In genomic region chr2:84559838-84560237, GRCh38 we compare ENCODE assay signal across 19 cellular contexts. TPM values are rescaled to one million over a fixed set of nuclear protein-coding genes. Genes with fewer than 3 reads are reported as not detected.
A peak's percentile ranks its signal among the peaks of the same experiment; 100 is the strongest.
DNase-seq lines count a peak whose midpoint lies in the region; ATAC-seq, FAIRE-seq and TF ChIP-seq lines count a peak whose summit lies in the region.
"Had no signal": no experiment of that assay in that cellular context is flagged by ENCODE, and none has a peak within 500 bp of the region (broad histone marks: within the 10 kb centered on the region; RNA-seq: fewer than 3 reads in every experiment).

No MANE protein-coding gene starts in this region.

- POLR2A ChIA-PET in K562 (lab: Yijun Ruan, JAX): no interaction called here

- no peak for TF ChIP-seq EP300 in K562 (IDR thresholded peaks at IDR 0.05; ENCODE audit: low read length)

- H3K4me1 ChIP-seq in K562 (replicated peaks in 1 of 2; ENCODE audit: control insufficient read depth in 2 of 2, insufficient read depth in 2 of 2, low read length in 2 of 2): no peaks in the 10 kb centered on the region
- H3K4me1 ChIP-seq: BLaER1, Caco-2, HAP-1 had no signal

- no peaks in the 10 kb centered on the region for H3K36me3 ChIP-seq in K562 (ENCODE audit: control insufficient read depth, insufficient read depth, low read length)
- H3K36me3 ChIP-seq: BLaER1, HAP-1 had no signal

- TF ChIP-seq POLR2A in K562 (conservative IDR thresholded peaks at IDR 0.05): no peak

- no peak for ATAC-seq in K562
- ATAC-seq: CD8-positive, alpha-beta T cell had no signal

- in situ Hi-C loops in Caki2 (cut with HindIII; ENCODE audit: low pct_unique_long_range_greater_than_20kb, low sequenced_read_pairs) (no loop called here), K562 (cut with MboI) (no loop called here)

- H3K79me2 ChIP-seq in K562 (ENCODE audit: control insufficient read depth, insufficient read depth, low read length): no peaks in the 10 kb centered on the region

- FAIRE-seq in TTC549 (lab: Jason Lieb, UNC): peak; percentile 62
- FAIRE-seq in K562 (lab: Jason Lieb, UNC): no peak
- FAIRE-seq: D721Med, G401.6, GM12892, H54 had no signal

- H3K27ac ChIP-seq in K562 (ENCODE audit: extremely low read depth, low read depth, low read length): no peak overlapping the region
- H3K27ac ChIP-seq: BLaER1, C4-2B had no signal

- no peak overlapping the region for H3K4me2 ChIP-seq in K562 (ENCODE audit: insufficient read depth, low read length)
- H3K4me2 ChIP-seq: BLaER1 had no signal

- H3K9me3 ChIP-seq in K562 (replicated peaks; ENCODE audit: control insufficient read depth, insufficient read depth, low read depth, low read length): no peaks in the 10 kb centered on the region
- H3K9me3 ChIP-seq: HAP-1 had no signal

- H3K9me1 ChIP-seq in K562 (ENCODE audit: control insufficient read depth, insufficient read depth, low read length): no peaks in the 10 kb centered on the region

- H3K27me3 ChIP-seq in K562 (ENCODE audit: control insufficient read depth in 2 of 2, insufficient read depth in 2 of 2, low read length in 2 of 2): no peaks in the 10 kb centered on the region
- H3K27me3 ChIP-seq: BLaER1 had no signal

- TF ChIP-seq CTCF in K562 (IDR thresholded peaks at IDR 0.05 in 2 of 3, conservative IDR thresholded peaks at IDR 0.05 in 1 of 3; ENCODE audit: insufficient read depth in 2 of 3, low read depth in 1 of 3, low read length in 3 of 3): no peak

- TF ChIP-seq RAD21 in K562 (CRISPR knock-in tag; conservative IDR thresholded peaks at IDR 0.05 in 1 of 2, IDR thresholded peaks at IDR 0.05 in 1 of 2): no peak

- BruUV-seq in K562 (replicated peaks; lab: Mats Ljungman, UMichigan): no TSS peak

- H3K9ac ChIP-seq in K562 (ENCODE audit: insufficient read depth in 1 of 2, low read depth in 2 of 2, low read length in 2 of 2): no peak overlapping the region
- H3K9ac ChIP-seq: BLaER1 had no signal

- DNase-seq in Caki2 (ENCODE audit: low read depth) (peak; percentile 3), K562 (ENCODE audit: extremely low read depth in 1 of 4, low spot score in 3 of 4) (no peak), iPS-NIHi11 (ENCODE audit: low spot score) (no peak), Kasumi-1 (lab: John Stamatoyannopoulos, UW) (no peak)
- no peak for DNase-seq in stimulated activated naive CD4-positive, alpha-beta T cell treated with Interleukin-2 at 50 U/mL for 16 hours (lab: John Stamatoyannopoulos, UW)
- DNase-seq: Caco-2; CD4-positive, CD25-positive, alpha-beta regulatory T cell; CD8-positive, alpha-beta T cell; DMS 273 treated with DMSO at 0.1 percent for 48 hours; DND-41; GOT3 had no signal

- no peaks in the 10 kb centered on the region for H4K20me1 ChIP-seq in K562 (replicated peaks; ENCODE audit: control insufficient read depth, insufficient read depth, low read length)
- H4K20me1 ChIP-seq: BLaER1 had no signal

- CTCF ChIA-PET in K562 (lab: Yijun Ruan, JAX; ENCODE audit: low intra/inter-chr PET ratio): no interaction called here

- H3K4me3 ChIP-seq in K562: no peak overlapping the region
- H3K4me3 ChIP-seq: BLaER1, HAP-1 had no signal

- no peak overlapping the region for H2AFZ ChIP-seq in K562 (ENCODE audit: low read depth, low read length)

- intact Hi-C loops in K562 (cut with micrococcal nuclease): no loop called here

TF ChIP-seq in K562, 482 proteins besides CTCF, POLR2A, EP300 and RAD21:
- TF ChIP-seq E4F1 (CRISPR knock-in tag; IDR thresholded peaks at IDR 0.05; ENCODE audit: borderline replicate concordance): no peak
- peak; percentile 59; the same call in 1 of the 2 replicates for TF ChIP-seq TRIM28 (IDR thresholded peaks at IDR 0.05)
TF ChIP-seq in K562: peak in this region for 1.

RNA-seq across cellular contexts. Expression of gene DNAH6, which starts 43.5 kb away (rescaled TPM):
- total RNA-seq in Caki2 (2014; rRNA removed; shearing (Covaris generic); ENCODE audit: low replicate concordance): 0.10 TPM in 1 of 2 replicates, not detected in the other
- total RNA-seq in K562 (2011; cell fraction: chromatin; rRNA removed; ENCODE audit: low replicate concordance): 0.05 and 0.07 TPM in 2 replicates
- not detected in 2 replicates for total RNA-seq in K562 (2011; cell fraction: nucleolus; rRNA removed)
- total RNA-seq in K562 (2011; cell fraction: nucleoplasm; rRNA removed): not detected in 2 replicates
- total RNA-seq in K562 (2014; rRNA removed) (0.08 TPM in 1 of 2 replicates, not detected in the other), K562 (2014; rRNA removed; fragmentation: Illumina TruSeq; extraction: Trizol) (0.04 TPM in 1 of 2 replicates, not detected in the other), K562 (2015; rRNA removed; fragmentation: Illumina TruSeq; extraction: Trizol) (not detected in 2 replicates), K562 (2021) (0.49 TPM in 1 of 2 replicates, not detected in the other)
- polyA plus RNA-seq in K562 (2011; rRNA removed) (0.01 and 0.07 TPM in 2 replicates), K562 (2014; fragmentation: Illumina TruSeq; extraction: Trizol) (0.01 TPM in 1 of 2 replicates, not detected in the other), K562 (2014; fragmentation: Nextera tagmentation; extraction: Ambion mirVana) (under 1 TPM in 1 of 2 experiments, not detected in 1; 0.01 TPM), K562 (2014; rRNA removed) (not detected in 2 replicates)
- polyA plus RNA-seq in K562 (2011; cell fraction: cytosol; rRNA removed): not detected in 2 replicates
- 0.01 and 0.08 TPM in 2 replicates for polyA plus RNA-seq in K562 (2011; cell fraction: nucleus; rRNA removed)
- 0.01 and 0.07 TPM in 2 replicates for polyA plus RNA-seq in K562 (2012)
- polyA minus RNA-seq in K562 (2011; rRNA and poly(A)+ RNA removed): 0.27 TPM in 1 of 2 replicates, not detected in the other
- polyA minus RNA-seq in K562 (2011; cell fraction: cytosol; rRNA and poly(A)+ RNA removed): not detected in 2 replicates
- polyA minus RNA-seq in K562 (2011; cell fraction: nucleus; rRNA and poly(A)+ RNA removed): 0.11 TPM in 1 of 2 replicates, not detected in the other
